ENCODE assay signal across 13 cellular contexts in the genomic region with DNA sequence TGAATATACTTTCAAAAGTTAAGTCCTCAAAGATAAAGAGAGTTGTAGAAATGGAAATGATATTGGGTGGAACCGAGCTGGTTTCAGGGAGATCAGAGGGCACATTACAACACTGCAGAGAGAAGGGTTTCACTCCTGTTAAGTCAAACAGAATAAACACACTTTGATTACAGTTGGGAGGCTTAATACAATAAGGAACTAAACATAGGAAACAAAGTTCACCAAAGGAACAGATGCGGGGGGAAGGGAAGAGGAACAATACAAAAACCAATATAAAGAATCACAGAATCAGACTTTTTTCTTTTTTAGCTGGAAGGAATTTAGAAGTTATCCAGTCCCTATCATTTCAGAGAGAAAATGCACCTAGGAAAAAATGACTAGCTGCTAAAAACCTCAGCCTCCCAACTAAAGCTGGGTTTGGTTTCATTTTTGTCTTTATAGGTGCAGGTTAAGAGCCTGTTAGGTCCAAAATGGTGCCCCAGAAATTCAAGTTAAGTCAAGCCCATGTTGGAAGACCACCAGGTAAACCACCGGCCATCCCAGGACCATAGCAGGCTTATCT.
A peak's percentile ranks its signal among the peaks of the same experiment; 100 is the strongest.
DNase-seq lines count a peak whose midpoint lies in the region; ATAC-seq and TF ChIP-seq lines count a peak whose summit lies in the region.
"Had no signal": no experiment of that assay in that cellular context is flagged by ENCODE, and none has a peak within 500 bp of the region (broad histone marks: within the 10 kb centered on the region; RNA-seq: fewer than 3 reads in every experiment).

No MANE protein-coding gene starts in this region.

- H3K36me3 ChIP-seq in body of pancreas (replicated peaks in 1 of 2; ENCODE audit: insufficient read depth in 1 of 2, low read depth in 2 of 2), result no peaks in the 10 kb centered on the region
- no peaks in the 10 kb centered on the region for H3K36me3 ChIP-seq in gastrocnemius medialis

- peak in 2 of 3 donors; percentile 15 to 47 for TF ChIP-seq POLR2A in body of pancreas (IDR thresholded peaks at IDR 0.05)
- TF ChIP-seq POLR2A in gastrocnemius medialis (IDR thresholded peaks at IDR 0.05), result no peak
- no peak for TF ChIP-seq POLR2A in lower leg skin (IDR thresholded peaks at IDR 0.05)

- no peak for ATAC-seq in body of pancreas
- ATAC-seq in left colon, result peak; percentile 62
- ATAC-seq in gastrocnemius medialis, result no peak
- ATAC-seq in HG03432 (IDR thresholded peaks at IDR 0.05; ENCODE audit: unreplicated experiment), result no peak

- H3K4me3 ChIP-seq in body of pancreas (peak overlapping the region; percentile 22 to 28), gastrocnemius medialis (peak overlapping the region in 1 of 4 donors; percentile 6), lower leg skin (ENCODE audit: low read depth, poor library complexity, severe bottlenecking) (no peak overlapping the region)

- in situ Hi-C loops in gastrocnemius medialis (cut with MboI; ENCODE audit: low sequenced_read_pairs in 4 of 4), result no loop called here

- intact Hi-C loops in body of pancreas (cut with DNase I), result no loop called here
- intact Hi-C loops in left colon (cut with DNase I, micrococcal nuclease), result no loop called here
- intact Hi-C loops in gastrocnemius medialis (cut with DNase I; ENCODE audit: low total_unique reads), result no loop called here
- intact Hi-C loops in lower leg skin (cut with DNase I; ENCODE audit: low total_unique reads), result no loop called here

- WGBS in body of pancreas, 2 donors, result 13% methylated on average over 3 of the region's 3 CpGs
- 65 to 69% methylated on average over 3 of the region's 3 CpGs for WGBS in lower leg skin, 2 donors

- H3K27ac ChIP-seq in body of pancreas (peak overlapping the region; percentile 66 to 95 (median 87)), gastrocnemius medialis (peak overlapping the region in 3 of 4 donors; percentile 15 to 42 (median 42))

- TF ChIP-seq CTCF in body of pancreas (IDR thresholded peaks at IDR 0.05) (no peak), gastrocnemius medialis (IDR thresholded peaks at IDR 0.05 in 4 of 5, conservative IDR thresholded peaks at IDR 0.05 in 1 of 5) (no peak), lower leg skin (IDR thresholded peaks at IDR 0.05) (no peak)

- H3K4me1 ChIP-seq in body of pancreas (peaks cover 52% of the 10 kb centered on the region), gastrocnemius medialis (peaks cover 30 to 50% of the 10 kb centered on the region in 2 donors)

- H3K27me3 ChIP-seq in body of pancreas (no peaks in the 10 kb centered on the region), gastrocnemius medialis (no peaks in the 10 kb centered on the region)

- H3K9me3 ChIP-seq in body of pancreas, result no peaks in the 10 kb centered on the region
- no peaks in the 10 kb centered on the region for H3K9me3 ChIP-seq in gastrocnemius medialis

- DNase-seq in LoVo (ENCODE audit: low spot score) (peak; percentile 40), body of pancreas (peak in 1 of 4 donors; percentile 19), left colon (no peak), gastrocnemius medialis (no peak), NCI-H1105 (lab: John Stamatoyannopoulos, UW) (no peak), DMS153 (lab: John Stamatoyannopoulos, UW) (no peak), lower leg skin (ENCODE audit: low spot score in 2 of 2) (no peak)
- DNase-seq: activated CD4-positive, alpha-beta T cell treated with anti-CD3 and anti-CD28 coated beads, Interleukin-2, amount 50 U/mL, for 48 hours; amniotic stem cell; DND-41; erythroblast; NCI-H2171 had no signal

Comparison
In these comparisons a context has a peak if more than half of its experiments do, and no peak if none do; other contexts are left out.
1. POLR2A ChIP-seq: peak in body of pancreas (2 of 3); none in gastrocnemius medialis (0 of 2) and lower leg skin (0 of 2).